23 cellular contexts compared by ENCODE assay signal in genomic region chr3:40621252-40621651, GRCh38.
"Had no signal": no experiment of that assay in that cellular context is flagged by ENCODE, and none has a peak within 500 bp of the region (broad histone marks: within the 10 kb centered on the region; RNA-seq: fewer than 3 reads in every experiment).

No MANE protein-coding gene starts in this region.

- H3K9me3 ChIP-seq: MG63, SK-N-SH had no signal

- H3K27ac Mint-ChIP-seq: T-cell had no signal

- H3K4me3 Mint-ChIP-seq: T-cell had no signal

- H3K4me3 ChIP-seq: MG63 had no signal

- H3K27ac ChIP-seq: RWPE1 had no signal

- ATAC-seq: Panc1, PC-3, T-cell had no signal

- H3K36me3 ChIP-seq: MG63 had no signal

- H3K36me3 Mint-ChIP-seq: T-cell had no signal

- DNase-seq: Karpas-422, KG1, MG63, NCI-H1092, NCI-H1105 treated with DMSO at 0.1 percent for 48 hours, NCI-H1417 treated with DMSO at 0.1 percent for 48 hours, NCI-H146, NCI-H187, NCI-H2029, NCI-H2081 treated with DMSO at 0.1 percent for 48 hours, NCI-H2171, NCI-H226, NCI-H510A, NCI-H524 treated with DMSO at 0.1 percent for 48 hours, NCI-H69, NCI-H774, PC-3, SHP77, SK-N-SH, SW 1271, T-cell had no signal

- H3K9ac ChIP-seq: SK-N-SH had no signal

- H3K4me2 ChIP-seq: SK-N-SH had no signal

- H3K27me3 ChIP-seq: MG63 had no signal

- H3K9me3 Mint-ChIP-seq: T-cell had no signal
